ENCODE assay signal across 8 cellular contexts in the genomic region with DNA sequence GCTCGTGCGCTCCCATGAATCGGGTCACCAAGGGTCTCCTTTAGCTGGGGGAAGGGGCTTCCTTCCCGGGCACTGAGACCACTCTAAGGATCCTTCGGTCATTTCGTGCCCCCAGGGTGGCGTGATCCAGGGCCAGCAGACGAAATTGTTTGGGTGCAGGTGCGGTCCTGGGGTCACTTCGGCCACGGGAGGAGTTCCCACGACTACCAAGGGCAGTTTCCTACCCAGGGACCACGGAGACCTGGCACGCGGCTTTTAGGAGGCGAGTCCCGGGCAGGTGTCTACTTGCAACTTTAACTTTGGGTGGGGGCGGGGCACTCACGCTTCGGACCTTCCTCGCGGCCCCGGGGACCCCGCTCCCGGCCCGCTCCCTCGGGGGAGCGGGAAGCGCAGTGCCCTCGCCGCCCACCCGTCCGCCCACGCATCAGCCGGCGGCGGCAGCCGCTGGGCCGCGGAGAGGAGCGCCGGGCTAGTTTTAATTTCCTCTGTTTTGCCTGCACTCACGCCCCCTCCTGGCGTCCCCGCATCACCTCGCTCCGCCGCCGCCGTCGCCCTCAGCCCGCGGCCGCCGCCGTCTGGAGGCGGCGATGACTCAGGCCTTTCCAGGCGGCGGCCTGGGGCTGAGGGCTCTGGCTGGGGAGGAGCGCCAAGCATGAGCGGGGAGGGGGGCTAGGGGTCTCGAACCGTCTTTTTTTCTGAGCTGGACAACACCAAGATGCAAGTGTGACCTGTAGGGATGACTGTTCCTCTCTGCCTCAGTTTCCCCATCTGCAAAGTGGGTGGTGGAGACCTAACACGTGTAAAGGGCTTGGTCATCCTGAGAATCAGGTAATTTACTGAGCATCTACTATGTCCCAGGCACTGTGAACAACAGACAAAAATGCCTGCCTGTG. TPM values are rescaled to one million over a fixed set of nuclear protein-coding genes. Genes with fewer than 3 reads are reported as not detected.
A peak's percentile ranks its signal among the peaks of the same experiment; 100 is the strongest.
DNase-seq lines count a peak whose midpoint lies in the region; ATAC-seq and TF ChIP-seq lines count a peak whose summit lies in the region.

No MANE protein-coding gene starts in this region.

- H3K4me3 Mint-ChIP-seq in activated naive CD8-positive, alpha-beta T cell: peak overlapping the region; percentile 71

- H3F3A ChIP-seq in SU-DHL-6 (ENCODE audit: insufficient read depth): no peaks in the 10 kb centered on the region

- no peaks in the 10 kb centered on the region for H3K9me2 ChIP-seq in SU-DHL-6 (replicated peaks; ENCODE audit: insufficient read depth, low read length)

- H2AFZ ChIP-seq in SU-DHL-6 (ENCODE audit: low read depth, low read length, severe bottlenecking): peak overlapping the region; percentile 82

- POLR2A ChIA-PET in GM10248 (lab: Yijun Ruan, JAX): no interaction called here

- peaks cover 5% of the 10 kb centered on the region for H3K4me1 Mint-ChIP-seq in activated naive CD8-positive, alpha-beta T cell (ENCODE audit: low read depth)

- no peaks in the 10 kb centered on the region for H3K36me3 ChIP-seq in SU-DHL-6 (ENCODE audit: low read length)
- H3K36me3 ChIP-seq in heart right ventricle: no peaks in the 10 kb centered on the region
- no peaks in the 10 kb centered on the region for H3K36me3 ChIP-seq in psoas muscle (ENCODE audit: insufficient read depth in 1 of 2, low read depth in 1 of 2)
- no peaks in the 10 kb centered on the region for H3K36me3 ChIP-seq in upper lobe of right lung

- peaks cover 5 to 20% (median 14%) of the 10 kb centered on the region in 9 donors for H3K4me1 ChIP-seq in heart right ventricle
- no peaks in the 10 kb centered on the region for H3K4me1 ChIP-seq in psoas muscle
- peaks cover 10% of the 10 kb centered on the region for H3K4me1 ChIP-seq in upper lobe of right lung

- peak; percentile 87 for DNase-seq in GM10248 (ENCODE audit: extremely low spot score)
- DNase-seq in LHCN-M2 (ENCODE audit: low read depth): peak; percentile 52
- DNase-seq in heart right ventricle: peak; percentile 49 to 70
- peak; percentile 72 to 78 for DNase-seq in psoas muscle
- DNase-seq in upper lobe of right lung: peak; percentile 89

- WGBS in heart right ventricle, 2 donors: 1% methylated on average over 64 to 65 of the region's 65 CpGs
- WGBS in psoas muscle, 3 donors: 1 to 2% (median 1%) methylated on average over 40 to 65 of the region's 65 CpGs

- H3K9ac ChIP-seq in SU-DHL-6 (ENCODE audit: low read length): peak overlapping the region; percentile 41

- H3K4me3 ChIP-seq in SU-DHL-6 (ENCODE audit: insufficient read depth, low read length, poor library complexity, severe bottlenecking) (peak overlapping the region; percentile 32), heart right ventricle (peak overlapping the region; percentile 15 to 57 (median 46)), psoas muscle (peak overlapping the region; percentile 58), upper lobe of right lung (peak overlapping the region; percentile 51)

- ATAC-seq in heart right ventricle (peak; percentile 66 to 85 (median 80)), psoas muscle (peak; percentile 19 to 66 (median 53)), upper lobe of right lung (peak; percentile 90), GM19463 (IDR thresholded peaks at IDR 0.05; ENCODE audit: unreplicated experiment) (no peak)

- intact Hi-C loops in heart right ventricle (cut with DNase I) (loop anchor here in 1 of 10 donors (10.0 kb wide), 1 partner anchor 70 kb away; no protein-coding TSS in a partner anchor), psoas muscle (cut with DNase I) (no loop called here), upper lobe of right lung (cut with DNase I) (no loop called here)

- peak overlapping the region; percentile 46 for H3K4me2 ChIP-seq in SU-DHL-6 (ENCODE audit: low read depth, low read length, poor library complexity, severe bottlenecking)

- TF ChIP-seq CTCF in GM10248 (IDR thresholded peaks at IDR 0.05; ENCODE audit: control extremely low read depth, extremely low read depth, low read depth, missing control alignments): peak; percentile 85
- TF ChIP-seq CTCF in SU-DHL-6 (IDR thresholded peaks at IDR 0.05; ENCODE audit: insufficient read depth, low read length, poor library complexity, severe bottlenecking): peak; percentile 60
- TF ChIP-seq CTCF in heart right ventricle (IDR thresholded peaks at IDR 0.05): peak in 8 of 9 donors; percentile 40 to 70 (median 60)
- TF ChIP-seq CTCF in psoas muscle (IDR thresholded peaks at IDR 0.05): peak; percentile 26
- TF ChIP-seq CTCF in upper lobe of right lung (IDR thresholded peaks at IDR 0.05): peak; percentile 53

- H3K9me3 ChIP-seq in SU-DHL-6 (ENCODE audit: insufficient read depth, low read length): no peaks in the 10 kb centered on the region
- no peaks in the 10 kb centered on the region for H3K9me3 ChIP-seq in heart right ventricle
- no peaks in the 10 kb centered on the region for H3K9me3 ChIP-seq in psoas muscle
- H3K9me3 ChIP-seq in upper lobe of right lung: no peaks in the 10 kb centered on the region

- H4K20me1 ChIP-seq in SU-DHL-6 (ENCODE audit: low read depth, low read length): no peaks in the 10 kb centered on the region

- H3K27ac ChIP-seq in SU-DHL-6 (ENCODE audit: low read depth, low read length): no peak overlapping the region
- H3K27ac ChIP-seq in heart right ventricle: peak overlapping the region in 1 of 10 donors; percentile 28
- no peak overlapping the region for H3K27ac ChIP-seq in psoas muscle
- H3K27ac ChIP-seq in upper lobe of right lung: no peak overlapping the region

- H3K27me3 ChIP-seq in SU-DHL-6 (ENCODE audit: low read length) (no peaks in the 10 kb centered on the region), heart right ventricle (peaks cover 10 to 89% (median 51%) of the 10 kb centered on the region in 7 donors), psoas muscle (ENCODE audit: insufficient read depth in 3 of 3, low read length in 2 of 3) (peaks cover 0 to 63% (median 14%) of the 10 kb centered on the region in 3 donors), upper lobe of right lung (peaks cover 15% of the 10 kb centered on the region)

- H3K27ac Mint-ChIP-seq in activated naive CD8-positive, alpha-beta T cell: no peak overlapping the region

- peaks cover 19% of the 10 kb centered on the region for H3K27me3 Mint-ChIP-seq in activated naive CD8-positive, alpha-beta T cell

- no peaks in the 10 kb centered on the region for H3K79me2 ChIP-seq in SU-DHL-6 (ENCODE audit: insufficient read depth, low read length)

- CTCF ChIA-PET in GM10248 (lab: Yijun Ruan, JAX): interaction anchor here (1.0 kb wide), 1 partner anchor 8 kb away, joined by 3 read pairs; no protein-coding TSS in a partner anchor

- no peaks in the 10 kb centered on the region for H3K9me3 Mint-ChIP-seq in activated naive CD8-positive, alpha-beta T cell (ENCODE audit: low read depth)

- no peaks in the 10 kb centered on the region for H3K36me3 Mint-ChIP-seq in activated naive CD8-positive, alpha-beta T cell

RNA-seq across cellular contexts. Expression of gene OLFM2, which starts 21.8 kb away (rescaled TPM):
- total RNA-seq in LHCN-M2 (2014; rRNA removed) (0.06 TPM in 1 of 2 replicates, not detected in the other), heart right ventricle (1 to 10 TPM in 8 of 10 donors, under 1 TPM in 2; 0.30 to 4.1 (median 1.4) TPM), psoas muscle (1 to 10 TPM in 3 of 4 donors, under 1 TPM in 1; 0.48 to 5.1 (median 1.4) TPM), upper lobe of right lung (14.6 TPM)
- 0.05 TPM for polyA plus RNA-seq in LHCN-M2 (2012)
- polyA plus RNA-seq in heart right ventricle (1 to 10 TPM; 2.3 to 8.0 TPM), psoas muscle (1 to 10 TPM in 1 of 3 donors, under 1 TPM in 2; 0.88 to 1.0 (median 0.90) TPM)

Comparison
In these comparisons a context has a peak if more than half of its experiments do, and no peak if none do; other contexts are left out.
1. CTCF ChIP-seq: peak in every context shown above with its lines; median percentile 85 in GM10248; 60 in SU-DHL-6; 60 in heart right ventricle; 53 in upper lobe of right lung; 26 in psoas muscle.